ENCODE assay signal across 8 cellular contexts in genomic region chr6:4210619-4211419, GRCh38.
DNase-seq lines count a peak whose midpoint lies in the region; ATAC-seq lines count a peak whose summit lies in the region.

No MANE protein-coding gene starts in this region.

- CTCF ChIA-PET in T-cell (lab: Charles Lee): interaction anchor here (0.5 to 1.0 kb wide), 3 partner anchors 156 to 832 kb away, joined by 4 to 6 read pairs (median 6); no protein-coding TSS in a partner anchor

- peaks cover 4 to 17% (median 9%) of the 10 kb centered on the region in 3 donors for H3K9me3 Mint-ChIP-seq in T-cell

- POLR2A ChIA-PET in T-cell (lab: Charles Lee): interaction anchor here in 1 of 2 donors (0.6 kb wide), 1 partner anchor 602 kb away, joined by 3 read pairs; no protein-coding TSS in a partner anchor

- peaks cover 12 to 25% (median 25%) of the 10 kb centered on the region in 3 donors for H3K4me1 Mint-ChIP-seq in T-cell

- peaks cover 3 to 8% of the 10 kb centered on the region in 2 donors for H3K27me3 Mint-ChIP-seq in T-cell

- H3K27ac Mint-ChIP-seq in T-cell: peak overlapping the region in 1 of 2 donors; percentile 9

- peak overlapping the region in 1 of 3 donors; percentile 48 for H3K4me3 Mint-ChIP-seq in T-cell

- no peaks in the 10 kb centered on the region for H3K36me3 Mint-ChIP-seq in T-cell

- peak; percentile 71 to 91 (median 82) for ATAC-seq in T-cell (replicated peaks in 1 of 4)
- ATAC-seq in GM18520 (IDR thresholded peaks at IDR 0.05; ENCODE audit: unreplicated experiment): no peak

- DNase-seq in SIG-M5 treated with dmso at 0.1 percent for 504 hours (lab: John Stamatoyannopoulos, UW; ENCODE audit: unreplicated experiment) (peak; percentile 39), SIG-M5 (lab: John Stamatoyannopoulos, UW) (no peak), HUDEP-2 (lab: John Stamatoyannopoulos, UW; ENCODE audit: unreplicated experiment in 76 of 76) (peak in 65 of 76 experiments; percentile 10 to 81 (median 51)), T-cell (peak in 32 of 34 experiments; percentile 14 to 60 (median 39)), amniotic stem cell (lab: John Stamatoyannopoulos, UW) (peak; percentile 15), hippocampal formation (lab: John Stamatoyannopoulos, UW) (peak; percentile 5 to 33), smooth muscle cell of the brain vasculature (ENCODE audit: low read depth, low spot score) (peak; percentile 56)
